12 cellular contexts compared by ENCODE assay signal in the genomic region with DNA sequence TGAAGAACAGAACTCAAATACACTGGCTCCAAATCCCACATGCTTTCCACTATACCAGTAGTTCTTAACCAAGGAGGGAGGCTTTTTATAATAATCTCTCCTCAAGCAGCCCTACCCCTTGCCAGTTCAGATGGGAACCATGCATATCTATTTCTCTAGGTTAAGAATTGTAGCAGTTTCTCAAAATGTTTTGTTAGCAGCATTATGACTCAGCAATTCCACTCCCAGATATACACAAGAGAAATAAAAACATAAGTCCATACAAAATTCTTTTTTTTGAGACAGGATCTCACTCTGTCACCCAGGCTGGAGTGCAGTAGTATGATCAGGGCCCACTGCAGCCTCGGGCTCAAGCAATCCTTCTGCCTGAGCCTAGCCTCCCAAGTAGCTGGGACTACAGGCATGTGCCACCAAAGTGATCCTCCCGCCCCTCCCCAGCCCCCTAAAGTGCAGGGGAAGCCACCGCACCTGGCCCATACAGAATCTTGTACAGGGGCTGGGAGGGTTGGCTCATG. TPM values are rescaled to one million over a fixed set of nuclear protein-coding genes. Genes with fewer than 3 reads are reported as not detected.
DNase-seq lines count a peak whose midpoint lies in the region; ATAC-seq lines count a peak whose summit lies in the region.
"Had no signal": no experiment of that assay in that cellular context is flagged by ENCODE, and none has a peak within 500 bp of the region (broad histone marks: within the 10 kb centered on the region; RNA-seq: fewer than 3 reads in every experiment).

No MANE protein-coding gene starts in this region.

- H3K27ac ChIP-seq in right cardiac atrium (ENCODE audit: low read length) (no peak overlapping the region), aorta (ENCODE audit: low read depth in 1 of 2, low read length in 2 of 2) (peak overlapping the region in 1 of 2 donors; percentile 95)
- H3K27ac ChIP-seq: foreskin keratinocyte had no signal

- 63% methylated on average over 3 of the region's 3 CpGs for WGBS in right cardiac atrium
- 29 to 44% methylated on average over 3 of the region's 3 CpGs for WGBS in aorta, 2 donors

- H3K9me3 ChIP-seq in right cardiac atrium (ENCODE audit: control insufficient read depth, low read length) (no peaks in the 10 kb centered on the region), aorta (ENCODE audit: control insufficient read depth, low read length) (no peaks in the 10 kb centered on the region)

- peaks cover 0 to 2% of the 10 kb centered on the region in 2 donors for H3K36me3 ChIP-seq in aorta (ENCODE audit: control insufficient read depth in 1 of 2, insufficient read depth in 2 of 2, low read length in 1 of 2)

- no peak overlapping the region for H3K4me3 ChIP-seq in right cardiac atrium (ENCODE audit: low read length)
- H3K4me3 ChIP-seq in aorta (ENCODE audit: low read length in 2 of 2): no peak overlapping the region

- intact Hi-C loops in Right ventricle myocardium inferior (cut with DNase I) (no loop called here), Right ventricle myocardium superior (cut with DNase I) (no loop called here), right cardiac atrium (cut with DNase I) (loop anchor here in 1 of 4 donors (10.0 kb wide), 1 partner anchor 54 kb away; no protein-coding TSS in a partner anchor), aorta (cut with DNase I) (no loop called here)

- DNase-seq in Right ventricle myocardium inferior (ENCODE audit: missing footprints) (no peak), Right ventricle myocardium superior (no peak), amniotic epithelial cell (ENCODE audit: low read depth) (peak; percentile 78), right cardiac atrium (no peak), aorta (no peak), DMS 273 (lab: John Stamatoyannopoulos, UW; ENCODE audit: unreplicated experiment) (no peak), NCI-H1105 treated with DMSO at 0.1 percent for 48 hours (lab: John Stamatoyannopoulos, UW) (no peak), GM19238 (ENCODE audit: insufficient read length, low spot score) (no peak)
- DNase-seq: COR-L47, foreskin keratinocyte, naive B cell, NCI-H1048 had no signal

- peaks cover 22% of the 10 kb centered on the region for H3K4me1 ChIP-seq in right cardiac atrium (ENCODE audit: control insufficient read depth, insufficient read depth, low read length)
- peaks cover 0 to 11% of the 10 kb centered on the region in 2 donors for H3K4me1 ChIP-seq in aorta (ENCODE audit: control insufficient read depth in 1 of 2, insufficient read depth in 2 of 2, low read length in 2 of 2)

- H3K27me3 ChIP-seq in right cardiac atrium (ENCODE audit: control insufficient read depth, insufficient read depth): no peaks in the 10 kb centered on the region
- H3K27me3 ChIP-seq in aorta (ENCODE audit: control insufficient read depth in 1 of 2, insufficient read depth in 2 of 2, low read length in 1 of 2): no peaks in the 10 kb centered on the region
- H3K27me3 ChIP-seq: foreskin keratinocyte had no signal

- ATAC-seq in Right ventricle myocardium inferior (peak; percentile 17), Right ventricle myocardium superior (ENCODE audit: poor library complexity) (no peak), right cardiac atrium (peak; percentile 21 to 45), aorta (ENCODE audit: low FRiP score) (peak; percentile 61)
- ATAC-seq: foreskin keratinocyte had no signal

RNA-seq across cellular contexts. Expression of a gene that starts 18.1 kb away (rescaled TPM):
- total RNA-seq in Right ventricle myocardium inferior (243 TPM), Right ventricle myocardium superior (219 TPM), right cardiac atrium (100 to 1,000 TPM; 209 to 282 (median 253) TPM), aorta (100 to 1,000 TPM; 104 to 121 TPM)
- polyA plus RNA-seq in right cardiac atrium (139 TPM), aorta (10 to 100 TPM; 40.0 to 58.2 TPM)

RNA-seq across cellular contexts. Expression of a gene that starts 38.2 kb away (rescaled TPM):
- 3,139 TPM for total RNA-seq in Right ventricle myocardium inferior
- 2,459 TPM for total RNA-seq in Right ventricle myocardium superior
- total RNA-seq in right cardiac atrium: 1,000 to 10,000 TPM; 1,069 to 1,850 (median 1,464) TPM
- 2,464 TPM for polyA plus RNA-seq in right cardiac atrium
- total RNA-seq in aorta: 1,000 to 10,000 TPM; 1,225 to 2,295 TPM
- 1,000 to 10,000 TPM in 1 of 2 donors, 100 to 1,000 TPM in 1; 742 to 1,817 TPM for polyA plus RNA-seq in aorta
